Comparison of ENCODE assay signal across 22 cellular contexts in the genomic region with DNA sequence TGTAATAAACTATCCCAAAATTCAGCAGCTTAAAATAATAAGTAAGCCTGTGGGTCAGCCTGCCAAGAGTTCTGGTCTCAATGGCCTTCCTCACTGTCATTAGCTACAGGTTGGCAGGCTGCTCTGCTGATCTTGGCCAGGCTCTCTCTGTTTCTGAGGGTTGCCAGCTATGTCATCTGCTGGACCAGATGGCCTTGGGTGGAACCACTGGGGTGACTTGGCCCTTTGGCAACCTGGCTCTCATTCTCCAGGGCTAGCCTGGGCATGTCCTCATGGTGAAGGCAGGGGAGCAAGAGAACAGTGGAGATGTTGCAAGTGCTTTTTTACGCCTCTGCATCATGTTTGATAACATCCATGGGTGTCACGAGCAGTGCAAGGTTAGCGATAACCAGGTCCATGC. TPM values are rescaled to one million over a fixed set of nuclear protein-coding genes. Genes with fewer than 3 reads are reported as not detected.
DNase-seq lines count a peak whose midpoint lies in the region; ATAC-seq and TF ChIP-seq lines count a peak whose summit lies in the region.
"Had no signal": no experiment of that assay in that cellular context is flagged by ENCODE, and none has a peak within 500 bp of the region (broad histone marks: within the 10 kb centered on the region; RNA-seq: fewer than 3 reads in every experiment).

No MANE protein-coding gene starts in this region.

- H3K9me3 ChIP-seq in vagina = no peaks in the 10 kb centered on the region
- no peaks in the 10 kb centered on the region for H3K9me3 ChIP-seq in lower lobe of right lung
- H3K9me3 ChIP-seq: heart left ventricle had no signal

- H3K27me3 ChIP-seq in foreskin keratinocyte (no peaks in the 10 kb centered on the region), vagina (no peaks in the 10 kb centered on the region), lower lobe of right lung (ENCODE audit: low read depth) (no peaks in the 10 kb centered on the region)
- H3K27me3 ChIP-seq: tibial nerve had no signal

- no peak for ATAC-seq in Right ventricle myocardium superior (ENCODE audit: poor library complexity)
- peak; percentile 26 for ATAC-seq in foreskin keratinocyte
- no peak for ATAC-seq in GM21447 (IDR thresholded peaks at IDR 0.05; ENCODE audit: unreplicated experiment)
- no peak for ATAC-seq in lower lobe of right lung
- ATAC-seq: heart left ventricle; SK-N-SH treated with all-trans-retinoic acid at 6 μM for 48 hours; stimulated activated memory B cell treated with anti-CD40 and anti-IgM and Interleukin-4, amounts not matched to agents 10 μg/mL and 1 μg/mL and 100 μg/mL, for 72 hours had no signal

- DNase-seq in cardiac septum (ENCODE audit: low spot score) (peak; percentile 20), Right ventricle myocardium superior (no peak), RPMI8226 (peak; percentile 28), foreskin keratinocyte (peak; percentile 75 to 80), vagina (ENCODE audit: extremely low spot score in 2 of 2) (peak; percentile 65 to 77), kidney glomerular epithelial cell (lab: John Stamatoyannopoulos, UW) (no peak), lower lobe of right lung (no peak)
- DNase-seq: activated CD4-positive, alpha-beta T cell treated with anti-CD3 and anti-CD28 coated beads for 48 hours; activated naive CD4-positive, alpha-beta T cell treated with anti-CD3 and anti-CD28 coated beads, Interleukin-2, amount 50 U/mL, for 16 hours; cortex of kidney; DMS79; heart left ventricle; HFFc6; mesendoderm; NCI-H2029 treated with DMSO at 0.1 percent for 48 hours had no signal

- no peak for TF ChIP-seq POLR2A in vagina (IDR thresholded peaks at IDR 0.05)

- H3K27ac ChIP-seq in foreskin keratinocyte (peak overlapping the region; percentile 37), vagina (no peak overlapping the region), lower lobe of right lung (no peak overlapping the region)
- H3K27ac ChIP-seq: heart left ventricle, tibial nerve had no signal

- H3K36me3 ChIP-seq in vagina (no peaks in the 10 kb centered on the region), lower lobe of right lung (peaks cover 7% of the 10 kb centered on the region)
- H3K36me3 ChIP-seq: tibial nerve had no signal

- no peak for TF ChIP-seq CTCF in foreskin keratinocyte (conservative IDR thresholded peaks at IDR 0.05)
- TF ChIP-seq CTCF in vagina (IDR thresholded peaks at IDR 0.05) = no peak
- TF ChIP-seq CTCF in lower lobe of right lung (IDR thresholded peaks at IDR 0.05) = no peak

- H3K4me1 ChIP-seq in foreskin keratinocyte = peaks cover 15% of the 10 kb centered on the region
- H3K4me1 ChIP-seq in vagina = no peaks in the 10 kb centered on the region
- no peaks in the 10 kb centered on the region for H3K4me1 ChIP-seq in lower lobe of right lung
- H3K4me1 ChIP-seq: heart left ventricle, tibial nerve had no signal

- intact Hi-C loops in cardiac septum (cut with DNase I) = no loop called here
- intact Hi-C loops in Right ventricle myocardium superior (cut with DNase I) = no loop called here
- intact Hi-C loops in vagina (cut with DNase I) = no loop called here
- intact Hi-C loops in lower lobe of right lung (cut with DNase I) = no loop called here

- H3K4me3 ChIP-seq in vagina = no peak overlapping the region
- H3K4me3 ChIP-seq in lower lobe of right lung = no peak overlapping the region
- H3K4me3 ChIP-seq: heart left ventricle, tibial nerve had no signal

RNA-seq across cellular contexts. Expression of gene ITGAM, which starts 13.9 kb away (rescaled TPM):
- total RNA-seq in cardiac septum (4.8 TPM), Right ventricle myocardium superior (8.6 TPM), foreskin keratinocyte (0.10 and 0.21 TPM in 2 replicates), vagina (14.0 TPM), lower lobe of right lung (49.5 TPM)
- 0.04 and 0.14 TPM in 2 replicates for polyA plus RNA-seq in foreskin keratinocyte
- total RNA-seq: HFFc6, M059J had no signal
- polyA plus RNA-seq: neural cell had no signal

RNA-seq across cellular contexts. Expression of gene PYDC1, which starts 56.7 kb away (rescaled TPM):
- total RNA-seq in cardiac septum (not detected), Right ventricle myocardium superior (not detected), foreskin keratinocyte (not detected in 2 replicates), vagina (not detected), lower lobe of right lung (not detected)
- not detected in 2 replicates for polyA plus RNA-seq in foreskin keratinocyte
- total RNA-seq: A673, heart left ventricle, HFFc6, M059J had no signal
- polyA plus RNA-seq: heart left ventricle, neural cell had no signal

RNA-seq across cellular contexts. Expression of gene TRIM72, which starts 59.8 kb away (rescaled TPM):
- total RNA-seq in cardiac septum (2.4 TPM), Right ventricle myocardium superior (0.70 TPM), foreskin keratinocyte (not detected in 2 replicates), vagina (not detected), lower lobe of right lung (0.06 TPM)
- not detected in 2 replicates for polyA plus RNA-seq in foreskin keratinocyte
- total RNA-seq: M059J had no signal

Comparison
In these comparisons a context has a peak if more than half of its experiments do, and no peak if none do; other contexts are left out.
1. DNase-seq: peak in cardiac septum (single experiment), RPMI8226 (single experiment), foreskin keratinocyte (2 of 2) and vagina (2 of 2); none in Right ventricle myocardium superior (single experiment), kidney glomerular epithelial cell (single experiment) and lower lobe of right lung (single experiment).